Comparison of ENCODE assay signal across 28 cellular contexts in the genomic region with DNA sequence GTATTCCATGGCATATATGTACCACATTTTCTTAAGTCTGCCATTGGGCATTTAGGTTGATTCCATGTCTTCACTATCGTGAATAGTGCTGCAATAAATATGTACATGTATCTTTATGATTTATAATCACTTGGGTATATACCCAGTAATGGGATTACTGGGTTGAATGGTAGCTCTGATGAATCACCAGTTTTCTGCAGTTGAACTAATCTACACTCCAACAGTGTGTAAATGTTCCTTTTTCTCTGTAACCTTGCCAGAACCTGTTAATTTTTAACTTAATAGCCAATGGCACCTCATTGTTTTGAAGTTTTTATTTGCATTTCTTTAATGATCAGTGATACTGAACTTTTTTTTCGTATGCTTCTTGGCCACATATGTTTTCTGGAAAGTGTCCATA.
"Had no signal": no experiment of that assay in that cellular context is flagged by ENCODE, and none has a peak within 500 bp of the region (broad histone marks: within the 10 kb centered on the region; RNA-seq: fewer than 3 reads in every experiment).

No MANE protein-coding gene starts in this region.

- H3K9me3 Mint-ChIP-seq: activated CD4-positive, alpha-beta memory T cell treated with anti-CD3 and anti-CD28 coated beads for 36 hours; activated naive CD4-positive, alpha-beta T cell treated with anti-CD3 and anti-CD28 coated beads, Interleukin-2, amount 10 ng/mL, durations not matched to agents 7 days and 5 days; activated T-helper 1 cell treated with anti-CD3 and anti-CD28 coated beads, Interleukin-12 subunit alpha, Interleukin-12 subunit beta, Interleukin-2, Interleukin-4 antibody, amounts not matched to agents 30 ng/mL and 10 ng/mL and 1 ng/mL, durations not matched to agents 14 hours and 24 hours and 36 hours; activated T-helper 2 cell treated with anti-CD3 and anti-CD28 coated beads, Interferon-gamma antibody, Interleukin-2, Interleukin-4, amounts not matched to agents 10 μg/mL and 5 μg/mL and 100 μg/mL, durations not matched to agents 14 hours and 24 hours and 36 hours; effector memory CD8-positive, alpha-beta T cell; T-helper 2 cell treated with Interferon-gamma antibody and Interleukin-4, amounts not matched to agents 5 μg/mL and 100 μg/mL, for 36 hours had no signal

- H3K27ac ChIP-seq: WERI-Rb-1 had no signal

- ATAC-seq: activated CD4-positive, CD25-positive, alpha-beta regulatory T cell treated with anti-CD3 and anti-CD28 coated beads, Interleukin-2, amount 50 U/mL, for 24 hours; activated CD8-positive, alpha-beta memory T cell treated with anti-CD3 and anti-CD28 coated beads, Interleukin-2, amount 10 ng/mL, durations not matched to agents 7 days and 5 days; activated CD8-positive, alpha-beta T cell treated with anti-CD3 and anti-CD28 coated beads, Interleukin-2, amount 10 ng/mL, durations not matched to agents 7 days and 5 days; effector memory CD8-positive, alpha-beta T cell; T-helper 17 cell had no signal

- H3K27ac Mint-ChIP-seq: activated B cell treated with CpG ODN at 0.5 μM for 24 hours; activated CD4-positive, alpha-beta memory T cell treated with anti-CD3 and anti-CD28 coated beads for 36 hours; activated CD8-positive, alpha-beta memory T cell treated with anti-CD3 and anti-CD28 coated beads, Interleukin-2, amount 10 ng/mL, durations not matched to agents 7 days and 5 days; activated CD8-positive, alpha-beta T cell treated with anti-CD3 and anti-CD28 coated beads, Interleukin-2, amount 10 ng/mL, durations not matched to agents 7 days and 5 days; activated naive CD4-positive, alpha-beta T cell treated with anti-CD3 and anti-CD28 coated beads, Interleukin-2, amount 10 ng/mL, durations not matched to agents 7 days and 5 days; activated naive CD8-positive, alpha-beta T cell; activated T-helper 1 cell treated with anti-CD3 and anti-CD28 coated beads, Interleukin-12 subunit alpha, Interleukin-12 subunit beta, Interleukin-2, Interleukin-4 antibody, amounts not matched to agents 30 ng/mL and 10 ng/mL and 1 ng/mL, durations not matched to agents 14 hours and 24 hours and 36 hours; activated T-helper 2 cell treated with anti-CD3 and anti-CD28 coated beads, Interferon-gamma antibody, Interleukin-2, Interleukin-4, amounts not matched to agents 10 μg/mL and 5 μg/mL and 100 μg/mL, durations not matched to agents 14 hours and 24 hours and 36 hours; effector memory CD8-positive, alpha-beta T cell; T-helper 17 cell; T-helper 2 cell treated with Interferon-gamma antibody and Interleukin-4, amounts not matched to agents 5 μg/mL and 100 μg/mL, for 36 hours had no signal

- DNase-seq: activated B cell treated with CpG ODN at 0.5 μM for 24 hours; activated CD4-positive, alpha-beta memory T cell treated with anti-CD3 and anti-CD28 coated beads for 36 hours; activated CD4-positive, alpha-beta T cell treated with anti-CD3 and anti-CD28 coated beads for 48 hours; activated CD8-positive, alpha-beta memory T cell treated with anti-CD3 and anti-CD28 coated beads, Interleukin-2, amount 10 ng/mL, durations not matched to agents 7 days and 5 days; activated CD8-positive, alpha-beta memory T cell treated with anti-CD3 and anti-CD28 coated beads, Interleukin-2, amount 50 U/mL, for 4 hours; activated CD8-positive, alpha-beta T cell treated with anti-CD3 and anti-CD28 coated beads, Interleukin-2, amount 10 ng/mL, durations not matched to agents 7 days and 5 days; activated effector memory CD4-positive, alpha-beta T cell treated with anti-CD3 and anti-CD28 coated beads, Interleukin-2, amount 50 U/mL, for 16 hours; activated naive CD4-positive, alpha-beta T cell treated with anti-CD3 and anti-CD28 coated beads, Interleukin-2, amount 10 ng/mL, durations not matched to agents 7 days and 5 days; activated T-cell treated with anti-CD3 and anti-CD28 coated beads, Interleukin-2, amount 50 U/mL, for 1 hour; activated T-cell treated with anti-CD3 and anti-CD28 coated beads, Interleukin-2, amount 50 U/mL, for 48 hours; amniotic stem cell; anterior cingulate cortex; caudate nucleus; cortex of kidney; effector CD4-positive, alpha-beta T cell; effector memory CD8-positive, alpha-beta T cell; glutamatergic neuron; T-helper 17 cell; T1000; WERI-Rb-1 had no signal

- FAIRE-seq: astrocyte, colon, frontal cortex had no signal

- H3K36me3 Mint-ChIP-seq: activated CD4-positive, alpha-beta memory T cell treated with anti-CD3 and anti-CD28 coated beads for 36 hours; activated CD8-positive, alpha-beta memory T cell treated with anti-CD3 and anti-CD28 coated beads, Interleukin-2, amount 10 ng/mL, durations not matched to agents 7 days and 5 days; activated naive CD4-positive, alpha-beta T cell treated with anti-CD3 and anti-CD28 coated beads, Interleukin-2, amount 10 ng/mL, durations not matched to agents 7 days and 5 days; activated naive CD8-positive, alpha-beta T cell had no signal

- H3K4me1 Mint-ChIP-seq: activated B cell treated with CpG ODN at 0.5 μM for 24 hours; activated CD8-positive, alpha-beta memory T cell treated with anti-CD3 and anti-CD28 coated beads, Interleukin-2, amount 10 ng/mL, durations not matched to agents 7 days and 5 days; activated naive CD4-positive, alpha-beta T cell treated with anti-CD3 and anti-CD28 coated beads, Interleukin-2, amount 10 ng/mL, durations not matched to agents 7 days and 5 days; T-helper 17 cell had no signal

- H3K4me3 Mint-ChIP-seq: activated B cell treated with CpG ODN at 0.5 μM for 24 hours; activated CD4-positive, alpha-beta memory T cell treated with anti-CD3 and anti-CD28 coated beads for 36 hours; activated CD8-positive, alpha-beta memory T cell treated with anti-CD3 and anti-CD28 coated beads, Interleukin-2, amount 10 ng/mL, durations not matched to agents 7 days and 5 days; activated CD8-positive, alpha-beta T cell treated with anti-CD3 and anti-CD28 coated beads, Interleukin-2, amount 10 ng/mL, durations not matched to agents 7 days and 5 days; activated naive CD4-positive, alpha-beta T cell treated with anti-CD3 and anti-CD28 coated beads, Interleukin-2, amount 10 ng/mL, durations not matched to agents 7 days and 5 days; activated naive CD8-positive, alpha-beta T cell; activated T-helper 1 cell treated with anti-CD3 and anti-CD28 coated beads, Interleukin-12 subunit alpha, Interleukin-12 subunit beta, Interleukin-2, Interleukin-4 antibody, amounts not matched to agents 30 ng/mL and 10 ng/mL and 1 ng/mL, durations not matched to agents 14 hours and 24 hours and 36 hours; effector memory CD8-positive, alpha-beta T cell; T-helper 17 cell; T-helper 2 cell treated with Interferon-gamma antibody and Interleukin-4, amounts not matched to agents 5 μg/mL and 100 μg/mL, for 36 hours had no signal

- H3K36me3 ChIP-seq: WERI-Rb-1 had no signal

- H3K27me3 Mint-ChIP-seq: activated B cell treated with CpG ODN at 0.5 μM for 24 hours had no signal
